In genomic region chr11:44727114-44727372, GRCh38 we compare ENCODE assay signal across 9 cellular contexts. TPM values are rescaled to one million over a fixed set of nuclear protein-coding genes. Genes with fewer than 3 reads are reported as not detected.
A peak's percentile ranks its signal among the peaks of the same experiment; 100 is the strongest.
DNase-seq lines count a peak whose midpoint lies in the region; ATAC-seq, FAIRE-seq and TF ChIP-seq lines count a peak whose summit lies in the region.
"Had no signal": no experiment of that assay in that cellular context is flagged by ENCODE, and none has a peak within 500 bp of the region (broad histone marks: within the 10 kb centered on the region; RNA-seq: fewer than 3 reads in every experiment).

No MANE protein-coding gene starts in this region.

- no peaks in the 10 kb centered on the region for H3K9me3 ChIP-seq in RWPE2 (ENCODE audit: severe bottlenecking)
- H3K9me3 ChIP-seq in hepatocyte (ENCODE audit: low read depth) = no peaks in the 10 kb centered on the region

- ATAC-seq in RWPE2 (ENCODE audit: low read depth) = no peak
- ATAC-seq in GM18858 (IDR thresholded peaks at IDR 0.05; ENCODE audit: unreplicated experiment) = no peak
- ATAC-seq in GM21447 (IDR thresholded peaks at IDR 0.05; ENCODE audit: unreplicated experiment) = no peak
- no peak for ATAC-seq in HG03095 (IDR thresholded peaks at IDR 0.05; ENCODE audit: unreplicated experiment)

- peak overlapping the region; percentile 100 for H3K4me2 ChIP-seq in hepatocyte

- no peaks in the 10 kb centered on the region for H3K36me3 ChIP-seq in RWPE2 (ENCODE audit: low read depth)
- no peaks in the 10 kb centered on the region for H3K36me3 ChIP-seq in hepatocyte (replicated peaks; ENCODE audit: insufficient read depth, low read depth)

- TF ChIP-seq CTCF in RWPE2 (IDR thresholded peaks at IDR 0.05; ENCODE audit: poor library complexity, severe bottlenecking) (no peak), hepatocyte (IDR thresholded peaks at IDR 0.05; ENCODE audit: poor library complexity) (no peak)

- FAIRE-seq in GM12892 (lab: Jason Lieb, UNC) = peak; percentile 21

- H3K4me3 ChIP-seq in RWPE2 (ENCODE audit: severe bottlenecking) (peak overlapping the region; percentile 48), hepatocyte (peak overlapping the region; percentile 94), skin epidermis (peak overlapping the region; percentile 41 to 78 (median 57))

- H3K79me2 ChIP-seq in hepatocyte = peaks cover 25% of the 10 kb centered on the region

- TF ChIP-seq POLR2A in GM12892 (IDR thresholded peaks at IDR 0.05; ENCODE audit: low read depth, low read length) = no peak

- H3K9me2 ChIP-seq in hepatocyte (replicated peaks; ENCODE audit: insufficient read depth) = no peaks in the 10 kb centered on the region

- H4K20me1 ChIP-seq in hepatocyte (ENCODE audit: insufficient read depth, poor library complexity, severe bottlenecking) = no peaks in the 10 kb centered on the region

- peak overlapping the region; percentile 94 for H2AFZ ChIP-seq in hepatocyte

- H3K4me1 ChIP-seq in RWPE2 (ENCODE audit: insufficient read depth, poor library complexity, severe bottlenecking) (peaks cover 5% of the 10 kb centered on the region), hepatocyte (ENCODE audit: insufficient read depth) (peaks cover 27% of the 10 kb centered on the region)

- 1% methylated on average over 11 of the region's 45 CpGs for WGBS in hepatocyte (ENCODE audit: low lambda C conversion rate, missing lambda C conversion rate)

- H3K27me3 ChIP-seq in RWPE2 (ENCODE audit: insufficient read depth, poor library complexity, severe bottlenecking) (no peaks in the 10 kb centered on the region), hepatocyte (peaks cover 2% of the 10 kb centered on the region)

- no peak overlapping the region for H3K27ac ChIP-seq in RWPE2 (ENCODE audit: poor library complexity, severe bottlenecking)
- no peak overlapping the region for H3K27ac ChIP-seq in hepatocyte
- peak overlapping the region in 19 of 21 experiments; percentile 27 to 88 (median 77) for H3K27ac ChIP-seq in skin epidermis

- no peak for DNase-seq in GM12892 (ENCODE audit: insufficient read length)
- no peak for DNase-seq in RWPE2 (ENCODE audit: low spot score)
- DNase-seq in hepatocyte (ENCODE audit: low spot score) = no peak
- DNase-seq in hippocampal formation (lab: John Stamatoyannopoulos, UW) = no peak
- DNase-seq: NCI-H226 had no signal

RNA-seq across cellular contexts. Expression of gene TSPAN18, which starts 0.3 kb away (rescaled TPM):
- 1.5 TPM for polyA plus RNA-seq in GM12892 (2012; ENCODE audit: missing spikeins)
- 9.5 and 12.8 TPM in 2 replicates for total RNA-seq in hepatocyte
- polyA plus RNA-seq in hepatocyte = 21.5 and 25.1 TPM in 2 replicates

Comparison
In these comparisons a context has a peak if more than half of its experiments do, and no peak if none do; other contexts are left out.
1. H3K27ac ChIP-seq: peak in skin epidermis (19 of 21); none in RWPE2 (single experiment) and hepatocyte (single experiment).
2. Peak in every context shown above with its lines, with median percentiles within 50 percentile points of each other: H3K4me3 ChIP-seq.